ENCODE assay signal across 9 cellular contexts in the genomic region with DNA sequence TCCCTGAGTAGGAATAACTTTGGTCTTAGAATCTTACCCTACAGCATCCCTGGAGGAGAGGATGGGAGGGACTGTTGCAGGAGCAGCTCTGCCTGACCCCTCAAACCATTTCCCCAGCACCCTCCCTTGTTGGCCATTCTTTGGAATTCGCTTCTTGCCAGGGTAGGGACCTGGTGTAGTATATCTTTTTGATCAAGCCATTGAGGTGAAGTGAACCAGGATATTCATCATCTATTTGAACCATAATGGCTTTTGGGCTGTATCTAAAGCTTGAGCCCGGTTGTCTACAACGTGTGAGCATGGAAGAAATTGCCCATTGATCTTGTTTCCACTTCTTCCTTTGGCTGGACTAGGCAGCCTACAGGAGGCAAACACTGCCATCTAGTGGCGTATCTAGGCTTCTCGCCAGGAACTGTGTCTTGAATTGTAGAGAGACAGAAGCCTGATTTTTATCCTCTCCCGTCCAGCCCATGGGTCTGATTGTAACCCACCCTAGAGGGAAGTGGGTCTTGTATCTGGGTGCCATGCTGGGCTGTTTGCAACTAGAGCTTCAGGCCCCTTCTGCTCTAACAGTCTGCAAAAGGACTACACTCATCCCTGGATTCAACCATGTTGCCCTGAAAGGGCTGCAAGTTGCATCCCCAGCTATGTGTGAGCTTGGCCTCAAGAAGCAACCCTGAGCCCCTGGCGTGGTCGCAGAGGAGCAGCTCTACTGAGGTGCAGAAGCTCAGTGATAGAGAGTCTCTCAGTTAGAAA.
DNase-seq lines count a peak whose midpoint lies in the region; ATAC-seq, FAIRE-seq and TF ChIP-seq lines count a peak whose summit lies in the region.
"Had no signal": no experiment of that assay in that cellular context is flagged by ENCODE, and none has a peak within 500 bp of the region (broad histone marks: within the 10 kb centered on the region; RNA-seq: fewer than 3 reads in every experiment).

No MANE protein-coding gene starts in this region.

- H3K4me1 Mint-ChIP-seq in activated CD8-positive, alpha-beta T cell treated with anti-CD3 and anti-CD28 coated beads, Interleukin-2, amount 10 ng/mL, durations not matched to agents 7 days and 5 days (ENCODE audit: low read depth), result no peaks in the 10 kb centered on the region

- H3K9me3 Mint-ChIP-seq in activated CD8-positive, alpha-beta T cell treated with anti-CD3 and anti-CD28 coated beads, Interleukin-2, amount 10 ng/mL, durations not matched to agents 7 days and 5 days (ENCODE audit: insufficient read depth), result no peaks in the 10 kb centered on the region
- H3K9me3 Mint-ChIP-seq: T-helper 1 cell treated with Interleukin-12 subunit alpha and Interleukin-12 subunit beta and Interleukin-4 antibody, amounts not matched to agents 30 μg/mL and 1 μg/mL, for 36 hours had no signal

- no peak overlapping the region; the same call in 1 of the 2 replicates for H2AK5ac ChIP-seq in H1 (ENCODE audit: low read depth, low read length)

- H4K20me1 ChIP-seq in H1 (replicated peaks in 1 of 2; ENCODE audit: control insufficient read depth in 1 of 2, insufficient read depth in 2 of 2, low read length in 2 of 2), result no peaks in the 10 kb centered on the region

- no peaks in the 10 kb centered on the region for H3K36me3 Mint-ChIP-seq in activated CD8-positive, alpha-beta T cell treated with anti-CD3 and anti-CD28 coated beads, Interleukin-2, amount 10 ng/mL, durations not matched to agents 7 days and 5 days (ENCODE audit: low read depth)

- H3K18ac ChIP-seq in H1 (ENCODE audit: extremely low read depth, low read length), result no peak overlapping the region

- H3K23ac ChIP-seq in H1 (ENCODE audit: insufficient read length), result no peak overlapping the region

- H3K9ac ChIP-seq in H1 (replicated peaks in 1 of 4; ENCODE audit: extremely low read depth in 1 of 4, low read depth in 3 of 4, low read length in 3 of 4), result no peak overlapping the region

- no peaks in the 10 kb centered on the region for H3K23me2 ChIP-seq in H1 (ENCODE audit: low read depth, low read length)

- no peak overlapping the region for H3K56ac ChIP-seq in H1 (replicated peaks; ENCODE audit: insufficient read length, low read depth, low read length)

- H3K27me3 Mint-ChIP-seq in activated CD8-positive, alpha-beta T cell treated with anti-CD3 and anti-CD28 coated beads, Interleukin-2, amount 10 ng/mL, durations not matched to agents 7 days and 5 days (ENCODE audit: low read depth), result peaks cover 61% of the 10 kb centered on the region

- no peak overlapping the region for H2AFZ ChIP-seq in H1 (ENCODE audit: low read length)

- 42% methylated on average over 8 of the region's 8 CpGs; no CpG with 5 or more reads in 1 of the 2 experiments for WGBS in H1 (ENCODE audit: extremely low coverage in 1 of 2, insufficient coverage in 1 of 2, insufficient read length in 1 of 2, insufficient replicate concordance in 2 of 2, low coverage in 1 of 2, low lambda C conversion rate in 2 of 2, missing lambda C conversion rate in 1 of 2), 2 experiments
- 35 to 44% methylated on average over 4 to 8 of the region's 8 CpGs for whole genome bisulfite sequencing in mesodermal cell (ENCODE audit: insufficient coverage in 2 of 2), 2 experiments

- no peaks in the 10 kb centered on the region for H3K9me3 ChIP-seq in H1 (ENCODE audit: insufficient read depth in 2 of 2, low read depth in 1 of 2, low read length in 1 of 2)
- H3K9me3 ChIP-seq in mesodermal cell (ENCODE audit: control insufficient read depth, low read length), result no peaks in the 10 kb centered on the region

- H3K4me1 ChIP-seq in H1 (replicated peaks in 1 of 4; ENCODE audit: control insufficient read depth in 3 of 4, insufficient read depth in 4 of 4, low read length in 3 of 4), result peaks cover 0 to 4% (median 2%) of the 10 kb centered on the region in 4 experiments; a peak in 4 of 7 replicates
- H3K4me1 ChIP-seq in mesodermal cell (ENCODE audit: control insufficient read depth, insufficient read depth, low read length, poor library complexity, severe bottlenecking), result peaks cover 31% of the 10 kb centered on the region

- no peak for TF ChIP-seq EP300 in H1 (IDR thresholded peaks at IDR 0.05; ENCODE audit: borderline replicate concordance in 1 of 2, low read depth in 2 of 2, low read length in 2 of 2)

- TF ChIP-seq POLR2A in H1 (IDR thresholded peaks at IDR 0.05; ENCODE audit: control extremely low read depth in 1 of 2, low read depth in 2 of 2, low read length in 2 of 2), result no peak

- peak; percentile 66 for FAIRE-seq in D721Med (lab: Jason Lieb, UNC)
- peak; percentile 88 for FAIRE-seq in H1 (lab: Jason Lieb, UNC)

- no peak overlapping the region for H4K5ac ChIP-seq in H1 (ENCODE audit: insufficient read length, low read depth, low read length)

- H3K4me3 Mint-ChIP-seq in activated CD8-positive, alpha-beta T cell treated with anti-CD3 and anti-CD28 coated beads, Interleukin-2, amount 10 ng/mL, durations not matched to agents 7 days and 5 days, result no peak overlapping the region
- H3K4me3 Mint-ChIP-seq: T-helper 1 cell treated with Interleukin-12 subunit alpha and Interleukin-12 subunit beta and Interleukin-4 antibody, amounts not matched to agents 30 μg/mL and 1 μg/mL, for 36 hours had no signal

- peak overlapping the region; percentile 63 for H2BK15ac ChIP-seq in H1 (ENCODE audit: low read length)

- H3K79me1 ChIP-seq in H1 (ENCODE audit: low read depth, low read length), result no peaks in the 10 kb centered on the region

- no peak overlapping the region for H2BK5ac ChIP-seq in H1 (ENCODE audit: low read depth, low read length)

- H3K27ac Mint-ChIP-seq in activated CD8-positive, alpha-beta T cell treated with anti-CD3 and anti-CD28 coated beads, Interleukin-2, amount 10 ng/mL, durations not matched to agents 7 days and 5 days, result no peak overlapping the region
- H3K27ac Mint-ChIP-seq: T-helper 1 cell treated with Interleukin-12 subunit alpha and Interleukin-12 subunit beta and Interleukin-4 antibody, amounts not matched to agents 30 μg/mL and 1 μg/mL, for 36 hours had no signal

- no peaks in the 10 kb centered on the region for H3K79me2 ChIP-seq in H1 (ENCODE audit: control insufficient read depth in 1 of 2, insufficient read depth in 2 of 2, low read length in 2 of 2)

- no peak overlapping the region for H3K14ac ChIP-seq in H1 (ENCODE audit: insufficient read length)

- H3K4me3 ChIP-seq in HL-60 (replicated peaks; ENCODE audit: insufficient read depth, low read length) (no peak overlapping the region), H1 (ENCODE audit: extremely low read depth in 1 of 4, insufficient read depth in 2 of 4, low read depth in 3 of 4, low read length in 4 of 4) (no peak overlapping the region), mesodermal cell (ENCODE audit: extremely low read depth, insufficient read depth, low read length, poor library complexity, severe bottlenecking) (no peak overlapping the region)

- H3K27me3 ChIP-seq in HL-60 (ENCODE audit: insufficient read depth, poor library complexity, severe bottlenecking) (peaks cover 2% of the 10 kb centered on the region), H1 (replicated peaks in 1 of 4; ENCODE audit: control insufficient read depth in 3 of 4, extremely low read depth in 1 of 4, insufficient read depth in 3 of 4, low read length in 3 of 4) (no peaks in the 10 kb centered on the region)

- H2BK120ac ChIP-seq in H1 (replicated peaks; ENCODE audit: low read depth, low read length), result no peak overlapping the region

- CTCF ChIA-PET in activated CD8-positive, alpha-beta T cell treated with anti-CD3 and anti-CD28 coated beads, Interleukin-2, amount 10 ng/mL, durations not matched to agents 7 days and 5 days (lab: Charles Lee), result interaction anchor here (0.6 to 6.4 kb wide), 27 partner anchors 10 to 1473 kb away, joined by 3 to 44 read pairs (median 3); no protein-coding TSS in a partner anchor
- CTCF ChIA-PET in H1 (lab: Charles Lee; ENCODE audit: partially characterized antibody), result interaction anchor here (0.5 to 5.4 kb wide), 79 partner anchors 7 to 1245 kb away, joined by 3 to 73 read pairs (median 4); no protein-coding TSS in a partner anchor

- no peak overlapping the region for H4K8ac ChIP-seq in H1 (ENCODE audit: extremely low read depth, insufficient read depth, low read length)

- H4K91ac ChIP-seq in H1 (replicated peaks; ENCODE audit: insufficient read length, low read length), result no peak overlapping the region

- H2BK20ac ChIP-seq in H1 (ENCODE audit: low read length), result peak overlapping the region; percentile 66; the same call in 1 of the 2 replicates

- H3K4me2 ChIP-seq in H1 (ENCODE audit: insufficient read depth in 1 of 2, low read depth in 2 of 2, low read length in 2 of 2), result no peak overlapping the region

- ATAC-seq in activated CD8-positive, alpha-beta T cell treated with anti-CD3 and anti-CD28 coated beads, Interleukin-2, amount 10 ng/mL, durations not matched to agents 7 days and 5 days, result peak; percentile 84
- ATAC-seq in HG02884 (IDR thresholded peaks at IDR 0.05; ENCODE audit: unreplicated experiment), result no peak

- DNase-seq in D721Med (ENCODE audit: insufficient read length, low spot score) (peak; percentile 46), HL-60 (ENCODE audit: low read depth in 1 of 2, low spot score in 1 of 2) (peak; percentile 20 to 52), NCI-H82 (lab: John Stamatoyannopoulos, UW) (peak; percentile 97), H1 (ENCODE audit: low read depth in 1 of 2, low spot score in 2 of 2) (peak in 1 of 2 experiments; percentile 84)
- peak; percentile 77 for DNase-seq in activated CD8-positive, alpha-beta T cell treated with anti-CD3 and anti-CD28 coated beads, Interleukin-2, amount 10 ng/mL, durations not matched to agents 7 days and 5 days
- peak; percentile 23 to 42 for DNase-seq in stimulated activated CD8-positive, alpha-beta memory T cell treated with anti-CD3 and anti-CD28 coated beads, Interleukin-2, amount 100 ng/mL, for 48 hours (ENCODE audit: low read depth in 2 of 2)

- H3K27ac ChIP-seq in HL-60 (replicated peaks) (no peak overlapping the region), H1 (ENCODE audit: low read depth, low read length) (no peak overlapping the region), mesodermal cell (ENCODE audit: low read depth, low read length, severe bottlenecking) (peak overlapping the region; percentile 42)

- no peaks in the 10 kb centered on the region for H3K36me3 ChIP-seq in H1 (ENCODE audit: control insufficient read depth in 2 of 4, insufficient read depth in 4 of 4, low read length in 3 of 4)
- no peaks in the 10 kb centered on the region for H3K36me3 ChIP-seq in mesodermal cell (ENCODE audit: control insufficient read depth, insufficient read depth, low read length)

- POLR2A ChIA-PET in activated CD8-positive, alpha-beta T cell treated with anti-CD3 and anti-CD28 coated beads, Interleukin-2, amount 10 ng/mL, durations not matched to agents 7 days and 5 days (lab: Charles Lee), result interaction anchor here (1.4 kb wide), 1 partner anchor 129 kb away, joined by 6 read pairs; no protein-coding TSS in a partner anchor
- POLR2A ChIA-PET in H1 (lab: Charles Lee; ENCODE audit: partially characterized antibody), result interaction anchor here (1.2 kb wide), 1 partner anchor 188 kb away, joined by 3 read pairs; no protein-coding TSS in a partner anchor

- TF ChIP-seq RAD21 in H1 (IDR thresholded peaks at IDR 0.05 in 1 of 2, conservative IDR thresholded peaks at IDR 0.05 in 1 of 2; ENCODE audit: low read depth in 2 of 2, low read length in 2 of 2), result peak; percentile 92 to 93

- TF ChIP-seq CTCF in D721Med (IDR thresholded peaks at IDR 0.05; ENCODE audit: insufficient read depth, missing control alignments) (peak; percentile 92), HL-60 (IDR thresholded peaks at IDR 0.05; ENCODE audit: insufficient read depth, low read length) (peak; percentile 79), H1 (IDR thresholded peaks at IDR 0.05; ENCODE audit: control extremely low read depth in 1 of 3, insufficient read depth in 1 of 3, low read depth in 1 of 3, low read length in 3 of 3) (peak; percentile 53 to 93 (median 86))

- H2BK12ac ChIP-seq in H1 (ENCODE audit: low read depth, low read length), result no peak overlapping the region

- no peak overlapping the region for H3K4ac ChIP-seq in H1 (replicated peaks; ENCODE audit: insufficient read length, low read depth, low read length)
